ENCODE assay signal across 16 cellular contexts in genomic region chr5:117594165-117594564, GRCh38.
DNase-seq lines count a peak whose midpoint lies in the region; ATAC-seq, FAIRE-seq and TF ChIP-seq lines count a peak whose summit lies in the region.
"Had no signal": no experiment of that assay in that cellular context is flagged by ENCODE, and none has a peak within 500 bp of the region (broad histone marks: within the 10 kb centered on the region; RNA-seq: fewer than 3 reads in every experiment).

No MANE protein-coding gene starts in this region.

- in situ Hi-C loops in HepG2 (cut with HindIII; ENCODE audit: extremely low pct_ligation_motif_present, low pct_unique_long_range_greater_than_20kb): loop anchor here (25.0 kb wide), 1 partner anchor 1018 kb away; no protein-coding TSS in a partner anchor

- H3K27me3 Mint-ChIP-seq in H9 (ENCODE audit: low read depth): no peaks in the 10 kb centered on the region
- H3K27me3 Mint-ChIP-seq: stimulated activated naive CD8-positive, alpha-beta T cell treated with anti-CD3 and anti-CD28 coated beads, Interleukin-15, amount 100 ng/mL, for 72 hours had no signal

- CTCF ChIA-PET in HepG2 (lab: Yijun Ruan, JAX; ENCODE audit: low intra/inter-chr PET ratio, low total read pairs): no interaction called here

- no peak overlapping the region for H3K4ac ChIP-seq in H9 (ENCODE audit: low read depth, low read length)

- H3K27ac ChIP-seq in suprapubic skin: peak overlapping the region; percentile 5
- no peak overlapping the region for H3K27ac ChIP-seq in HepG2 (ENCODE audit: extremely low read length, insufficient read depth, low read length)
- no peak overlapping the region for H3K27ac ChIP-seq in H9 (ENCODE audit: insufficient read length, low read depth, low read length)
- H3K27ac ChIP-seq: GM23248 had no signal

- intact Hi-C loops in HepG2 (cut with micrococcal nuclease; ENCODE audit: unreplicated experiment): loop anchor here (5.0 kb wide), 1 partner anchor 1018 kb away; no protein-coding TSS in a partner anchor

- H3T11ph ChIP-seq in H9 (ENCODE audit: low read length): no peak overlapping the region

- H3K4me3 Mint-ChIP-seq in H9: no peak overlapping the region
- H3K4me3 Mint-ChIP-seq: mesothelial cell of epicardium; stimulated activated naive CD8-positive, alpha-beta T cell treated with anti-CD3 and anti-CD28 coated beads, Interleukin-15, amount 100 ng/mL, for 72 hours had no signal

- no peak for FAIRE-seq in HepG2 (lab: Jason Lieb, UNC)

- no peak overlapping the region for H2AFZ ChIP-seq in HepG2 (ENCODE audit: low read length)
- no peak overlapping the region for H2AFZ ChIP-seq in H9 (ENCODE audit: low read length)
- H2AFZ ChIP-seq: GM23248 had no signal

- no peak overlapping the region for H4K8ac ChIP-seq in H9 (replicated peaks; ENCODE audit: insufficient read length, low read depth, low read length)

- no peaks in the 10 kb centered on the region for H3K4me1 Mint-ChIP-seq in H9
- H3K4me1 Mint-ChIP-seq: mesothelial cell of epicardium; stimulated activated naive CD8-positive, alpha-beta T cell treated with anti-CD3 and anti-CD28 coated beads, Interleukin-15, amount 100 ng/mL, for 72 hours had no signal

- POLR2A ChIA-PET in HepG2 (lab: Yijun Ruan, JAX): no interaction called here

- TF ChIP-seq RAD21 in HepG2 (CRISPR knock-in tag; IDR thresholded peaks at IDR 0.05): no peak

- no peak overlapping the region for H3K23ac ChIP-seq in H9 (ENCODE audit: insufficient read length, low read depth, low read length)

- H3K9me3 ChIP-seq in suprapubic skin (no peaks in the 10 kb centered on the region), HepG2 (ENCODE audit: low read length) (no peaks in the 10 kb centered on the region), H9 (ENCODE audit: control insufficient read depth, low read depth, low read length) (no peaks in the 10 kb centered on the region)
- H3K9me3 ChIP-seq: breast epithelium had no signal

- no peak overlapping the region for H2BK20ac ChIP-seq in H9 (ENCODE audit: low read depth, low read length, poor library complexity, severe bottlenecking)

- H3K36me3 ChIP-seq in suprapubic skin (no peaks in the 10 kb centered on the region), HepG2 (replicated peaks in 1 of 2; ENCODE audit: control insufficient read depth in 1 of 2, insufficient read depth in 2 of 2, low read length in 2 of 2) (no peaks in the 10 kb centered on the region)
- H3K36me3 ChIP-seq: breast epithelium had no signal

- H4K91ac ChIP-seq in H9 (ENCODE audit: insufficient read length, low read depth, low read length): no peak overlapping the region

- H2BK5ac ChIP-seq in H9 (ENCODE audit: insufficient read length, low read length): no peak overlapping the region

- no TSS peak for BruUV-seq in HepG2 (replicated peaks; lab: Mats Ljungman, UMichigan)

- TF ChIP-seq POLR2A in suprapubic skin (IDR thresholded peaks at IDR 0.05) (no peak), HepG2 (IDR thresholded peaks at IDR 0.05; ENCODE audit: insufficient read depth in 1 of 2, low read depth in 2 of 2, low read length in 2 of 2) (no peak)

- peak; percentile 15 for DNase-seq in H4 (ENCODE audit: low spot score)
- DNase-seq in dedifferentiated amniotic fluid mesenchymal stem cell (ENCODE audit: extremely low spot score): peak; percentile 49
- DNase-seq in medulla oblongata (ENCODE audit: extremely low spot score): peak; percentile 10
- peak; percentile 78 to 79 for DNase-seq in suprapubic skin (ENCODE audit: low spot score in 2 of 2)
- no peak for DNase-seq in hepatic stellate cell (ENCODE audit: low spot score)
- DNase-seq in HepG2 (ENCODE audit: low spot score): no peak
- DNase-seq in H9: no peak
- no peak for DNase-seq in NCI-H526 treated with DMSO at 0.1 percent for 48 hours (lab: John Stamatoyannopoulos, UW)
- DNase-seq: activated CD4-positive, alpha-beta T cell treated with anti-CD3 and anti-CD28 coated beads, Interleukin-2, amount 50 U/mL, for 48 hours; GM23248; NCI-H446 treated with DMSO at 0.1 percent for 48 hours; RPMI8226; stimulated activated naive CD8-positive, alpha-beta T cell treated with anti-CD3 and anti-CD28 coated beads, Interleukin-15, amount 100 ng/mL, for 72 hours had no signal

- no peak overlapping the region for H2BK15ac ChIP-seq in H9 (ENCODE audit: low read depth, low read length)

- no peak overlapping the region for H3K9ac ChIP-seq in HepG2 (ENCODE audit: insufficient read depth, low read depth, low read length)
- H3K9ac ChIP-seq in H9 (ENCODE audit: extremely low read depth, insufficient read length, low read length): no peak overlapping the region
- H3K9ac ChIP-seq: GM23248 had no signal

- peaks cover 3 to 5% of the 10 kb centered on the region in 2 experiments for H3K9me3 Mint-ChIP-seq in H9
- H3K9me3 Mint-ChIP-seq: stimulated activated naive CD8-positive, alpha-beta T cell treated with anti-CD3 and anti-CD28 coated beads, Interleukin-15, amount 100 ng/mL, for 72 hours had no signal

- H3K14ac ChIP-seq in H9 (ENCODE audit: insufficient read depth, low read length): no peak overlapping the region

- H2AK5ac ChIP-seq in H9 (ENCODE audit: insufficient read length, low read length): no peak overlapping the region

- H3K4me3 ChIP-seq in suprapubic skin (no peak overlapping the region), HepG2 (replicated peaks in 1 of 3; ENCODE audit: insufficient read depth in 1 of 3, low read depth in 2 of 3, low read length in 3 of 3) (no peak overlapping the region)
- H3K4me3 ChIP-seq: breast epithelium, GM23248 had no signal

- H3K4me2 ChIP-seq in HepG2 (ENCODE audit: low read depth, low read length): no peak overlapping the region
- H3K4me2 ChIP-seq in H9 (ENCODE audit: insufficient read depth, insufficient read length, low read length): no peak overlapping the region

- TF ChIP-seq CTCF in suprapubic skin (IDR thresholded peaks at IDR 0.05): no peak
- no peak for TF ChIP-seq CTCF in HepG2 (CRISPR knock-in tag; IDR thresholded peaks at IDR 0.05)
- no peak for TF ChIP-seq CTCF in H9 (conservative IDR thresholded peaks at IDR 0.05)

- H3K36me3 Mint-ChIP-seq in H9 (ENCODE audit: insufficient read depth in 1 of 3, low read depth in 3 of 3): peaks cover 2 to 5% (median 2%) of the 10 kb centered on the region in 3 experiments; a peak in 5 of 7 replicates

- no peak overlapping the region for H4K5ac ChIP-seq in H9 (ENCODE audit: insufficient read length, low read depth, low read length)

- 31% methylated on average over 4 of the region's 4 CpGs for WGBS in suprapubic skin
- 15% methylated on average over 4 of the region's 4 CpGs for WGBS in HepG2 (ENCODE audit: low lambda C conversion rate)
- no CpG with 5 or more reads among the region's 4 CpGs for WGBS in H9 (ENCODE audit: extremely low coverage, insufficient read length, low lambda C conversion rate)

- H2BK120ac ChIP-seq in H9 (ENCODE audit: low read depth, low read length, poor library complexity, severe bottlenecking): no peak overlapping the region

- no peaks in the 10 kb centered on the region for H3K27me3 ChIP-seq in suprapubic skin
- no peaks in the 10 kb centered on the region for H3K27me3 ChIP-seq in HepG2 (ENCODE audit: control insufficient read depth in 1 of 2, insufficient read depth in 2 of 2, low read length in 2 of 2)
- no peaks in the 10 kb centered on the region for H3K27me3 ChIP-seq in H9 (ENCODE audit: insufficient read depth, low read length)
- H3K27me3 ChIP-seq: breast epithelium had no signal

- H3K79me2 ChIP-seq in HepG2 (ENCODE audit: insufficient read depth, low read length): no peaks in the 10 kb centered on the region
- H3K79me2 ChIP-seq in H9 (ENCODE audit: insufficient read depth, low read length): no peaks in the 10 kb centered on the region

- H3K18ac ChIP-seq in H9 (ENCODE audit: insufficient read length, low read depth, low read length): no peak overlapping the region

- no peaks in the 10 kb centered on the region for H4K20me1 ChIP-seq in HepG2 (ENCODE audit: insufficient read depth, low read length)
- no peaks in the 10 kb centered on the region for H4K20me1 ChIP-seq in H9 (ENCODE audit: control insufficient read depth, insufficient read depth, insufficient read length)

- no peaks in the 10 kb centered on the region for H3K23me2 ChIP-seq in H9 (ENCODE audit: insufficient read length, low read depth, low read length, poor library complexity, severe bottlenecking)

- no peak for ATAC-seq in HepG2
- ATAC-seq: stimulated activated naive CD8-positive, alpha-beta T cell treated with anti-CD3 and anti-CD28 coated beads, Interleukin-15, amount 100 ng/mL, for 72 hours had no signal

- no peak overlapping the region for H2BK12ac ChIP-seq in H9 (ENCODE audit: insufficient read length, low read depth, low read length)

- H3K56ac ChIP-seq in H9 (ENCODE audit: insufficient read length, low read depth, low read length): no peak overlapping the region

- TF ChIP-seq EP300 in suprapubic skin (IDR thresholded peaks at IDR 0.05) (no peak), HepG2 (IDR thresholded peaks at IDR 0.05; ENCODE audit: low read depth in 2 of 2, low read length in 2 of 2) (no peak), HepG2 (CRISPR knock-in tag; IDR thresholded peaks at IDR 0.05; ENCODE audit: borderline replicate concordance) (no peak)

- no peaks in the 10 kb centered on the region for H3K79me1 ChIP-seq in H9 (ENCODE audit: insufficient read depth, low read depth, low read length, poor library complexity, severe bottlenecking)

- H3K4me1 ChIP-seq in suprapubic skin (no peaks in the 10 kb centered on the region), HepG2 (ENCODE audit: insufficient read depth, low read length) (no peaks in the 10 kb centered on the region), H9 (ENCODE audit: insufficient read depth, low read length) (no peaks in the 10 kb centered on the region)
- H3K4me1 ChIP-seq: breast epithelium had no signal

- H3K27ac Mint-ChIP-seq in H9: no peak overlapping the region; a peak in 1 of 7 replicates
- H3K27ac Mint-ChIP-seq: activated T-helper 2 cell treated with anti-CD3 and anti-CD28 coated beads, Interferon-gamma antibody, Interleukin-2, Interleukin-4, amounts not matched to agents 10 μg/mL and 5 μg/mL and 100 μg/mL, durations not matched to agents 14 hours and 24 hours and 36 hours; mesothelial cell of epicardium; stimulated activated naive CD8-positive, alpha-beta T cell treated with anti-CD3 and anti-CD28 coated beads, Interleukin-15, amount 100 ng/mL, for 72 hours had no signal

TF ChIP-seq in HepG2, 621 proteins besides CTCF, POLR2A, EP300 and RAD21 (continues in another document):
- no peak for TF ChIP-seq GABPA (IDR thresholded peaks at IDR 0.05; ENCODE audit: low read depth, low read length)
- no peak for TF ChIP-seq GABPA (CRISPR knock-in tag; IDR thresholded peaks at IDR 0.05; ENCODE audit: low read depth)
- TF ChIP-seq ZMYM3 (CRISPR knock-in tag; IDR thresholded peaks at IDR 0.05): no peak
- no peak for TF ChIP-seq ZNF12 (CRISPR knock-in tag; IDR thresholded peaks at IDR 0.05)

Comparison
In these comparisons a context has a peak if more than half of its experiments do, and no peak if none do; other contexts are left out.
1. DNase-seq: peak in H4 (single experiment), dedifferentiated amniotic fluid mesenchymal stem cell (single experiment), medulla oblongata (single experiment) and suprapubic skin (2 of 2); none in hepatic stellate cell (single experiment), HepG2 (single experiment), H9 (single experiment) and NCI-H526 treated with DMSO at 0.1 percent for 48 hours (single experiment).